ENCODE assay signal across 16 cellular contexts in the genomic region with DNA sequence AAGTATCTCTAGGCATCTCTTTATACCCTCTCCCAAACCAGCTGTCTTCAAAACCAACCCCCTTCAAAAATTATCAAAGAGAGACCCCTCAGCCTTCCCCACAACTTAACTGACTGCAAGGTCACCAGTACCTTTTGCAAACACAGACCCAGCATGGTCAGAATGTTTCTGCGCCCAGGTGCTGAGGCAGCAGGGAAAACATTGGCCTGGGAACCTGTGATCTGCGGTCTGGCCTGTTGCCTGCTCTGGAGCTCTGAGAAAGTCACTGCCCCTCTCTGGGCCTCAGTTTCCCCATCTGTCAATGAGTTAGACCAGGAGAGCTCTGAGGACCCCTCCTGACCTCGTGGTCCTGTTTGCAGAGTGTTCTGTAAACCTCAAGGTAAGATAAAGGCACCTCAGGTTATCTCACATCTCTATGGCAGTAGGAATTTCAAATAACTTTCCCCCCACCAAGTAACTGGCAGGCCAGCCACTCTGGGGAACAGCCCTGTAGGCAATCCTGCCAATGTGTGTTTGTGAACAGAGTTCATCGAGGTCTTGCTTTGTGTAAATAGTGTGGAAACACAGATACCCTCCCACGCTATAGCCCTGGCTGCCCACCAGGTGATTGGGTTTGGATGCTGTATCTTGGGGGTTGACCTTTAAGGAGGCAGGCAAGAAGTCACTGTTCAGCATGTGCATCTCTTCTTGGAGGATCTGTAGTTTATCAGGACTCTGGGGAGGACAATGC. TPM values are rescaled to one million over a fixed set of nuclear protein-coding genes. Genes with fewer than 3 reads are reported as not detected.
DNase-seq lines count a peak whose midpoint lies in the region; ATAC-seq and TF ChIP-seq lines count a peak whose summit lies in the region.
"Had no signal": no experiment of that assay in that cellular context is flagged by ENCODE, and none has a peak within 500 bp of the region (broad histone marks: within the 10 kb centered on the region; RNA-seq: fewer than 3 reads in every experiment).

No MANE protein-coding gene starts in this region.

- TF ChIP-seq CTCF in BE2C (IDR thresholded peaks at IDR 0.05; ENCODE audit: low read depth, low read length) (0 out of 2 replicates have a peak, but pooled peaks have one; percentile 1), right lobe of liver (IDR thresholded peaks at IDR 0.05) (peak in 2 of 4 donors; percentile 10 to 32), progenitor cell of endocrine pancreas (IDR thresholded peaks at IDR 0.05; ENCODE audit: unreplicated experiment) (peak; percentile 11)

- no peak for TF ChIP-seq POLR2A in right lobe of liver (IDR thresholded peaks at IDR 0.05)

- peak overlapping the region in 2 of 3 donors; percentile 54 to 70 for H3K27ac ChIP-seq in right lobe of liver
- H3K27ac ChIP-seq: HL-60 had no signal

- no peaks in the 10 kb centered on the region for H3K9me3 Mint-ChIP-seq in progenitor cell of endocrine pancreas (ENCODE audit: low read depth)

- H3K36me3 ChIP-seq in BE2C, result peaks cover 7% of the 10 kb centered on the region
- no peaks in the 10 kb centered on the region for H3K36me3 ChIP-seq in right lobe of liver

- peak overlapping the region; percentile 3 for H3K27ac Mint-ChIP-seq in progenitor cell of endocrine pancreas

- H3K27me3 ChIP-seq in BE2C, result no peaks in the 10 kb centered on the region
- H3K27me3 ChIP-seq in right lobe of liver, result no peaks in the 10 kb centered on the region

- DNase-seq in BE2C (no peak), HuH-7.5 (ENCODE audit: low spot score) (peak; percentile 77), right lobe of liver (peak; percentile 58 to 86 (median 84)), progenitor cell of endocrine pancreas (ENCODE audit: low spot score, unreplicated experiment) (no peak), T-helper 1 cell (no peak)
- DNase-seq: EL, HCEC 1CT, KBM-7, NCI-H1436 treated with DMSO at 0.1 percent for 48 hours, NCI-H2081 treated with DMSO at 0.1 percent for 48 hours, NCI-H510A, NCI-H82, PC-3 had no signal

- intact Hi-C loops in right lobe of liver (cut with DNase I), result no loop called here

- ATAC-seq in right lobe of liver, result peak; percentile 64 to 75 (median 72)
- ATAC-seq in GM19035 (IDR thresholded peaks at IDR 0.05; ENCODE audit: unreplicated experiment), result no peak
- ATAC-seq in GM21528 (IDR thresholded peaks at IDR 0.05; ENCODE audit: low FRiP score, unreplicated experiment), result no peak
- ATAC-seq: PC-3 had no signal

- H3K4me1 ChIP-seq in BE2C, result peaks cover 9% of the 10 kb centered on the region
- H3K4me1 ChIP-seq in right lobe of liver, result peaks cover 0 to 73% (median 26%) of the 10 kb centered on the region in 4 donors

- H3K4me3 ChIP-seq in BE2C (ENCODE audit: low read depth, low read length) (no peak overlapping the region), right lobe of liver (no peak overlapping the region)

- H3K4me1 Mint-ChIP-seq in progenitor cell of endocrine pancreas (ENCODE audit: low read depth), result peaks cover 46% of the 10 kb centered on the region

- peaks cover 24% of the 10 kb centered on the region for H3K27me3 Mint-ChIP-seq in progenitor cell of endocrine pancreas

- no peaks in the 10 kb centered on the region for H3K9me3 ChIP-seq in BE2C
- no peaks in the 10 kb centered on the region for H3K9me3 ChIP-seq in right lobe of liver

- H3K4me3 Mint-ChIP-seq in progenitor cell of endocrine pancreas (ENCODE audit: low read depth), result no peak overlapping the region

- H3K36me3 Mint-ChIP-seq in progenitor cell of endocrine pancreas (ENCODE audit: insufficient read depth), result no peaks in the 10 kb centered on the region

- 27% methylated on average over 4 of the region's 5 CpGs for WGBS in right lobe of liver (ENCODE audit: insufficient coverage, low coverage, low lambda C conversion rate, missing lambda C conversion rate)

RNA-seq across cellular contexts. Expression of gene SMAD6, which starts 50.0 kb away (rescaled TPM):
- polyA plus RNA-seq in BE2C (2012; ENCODE audit: insufficient read depth, insufficient read length, low read depth), result 52.5 TPM
- total RNA-seq in right lobe of liver (10 to 100 TPM; 10.5 to 17.2 (median 12.3) TPM), progenitor cell of endocrine pancreas (35.5 and 38.9 TPM in 2 replicates)

Comparison
In these comparisons a context has a peak if more than half of its experiments do, and no peak if none do; other contexts are left out.
1. DNase-seq: peak in HuH-7.5 (single experiment) and right lobe of liver (3 of 3); none in BE2C (single experiment), progenitor cell of endocrine pancreas (single experiment) and T-helper 1 cell (0 of 5).
2. ATAC-seq: peak in right lobe of liver (4 of 4); none in GM19035 (single experiment) and GM21528 (single experiment).